Comparison of ENCODE assay signal across 21 cellular contexts in the genomic region with DNA sequence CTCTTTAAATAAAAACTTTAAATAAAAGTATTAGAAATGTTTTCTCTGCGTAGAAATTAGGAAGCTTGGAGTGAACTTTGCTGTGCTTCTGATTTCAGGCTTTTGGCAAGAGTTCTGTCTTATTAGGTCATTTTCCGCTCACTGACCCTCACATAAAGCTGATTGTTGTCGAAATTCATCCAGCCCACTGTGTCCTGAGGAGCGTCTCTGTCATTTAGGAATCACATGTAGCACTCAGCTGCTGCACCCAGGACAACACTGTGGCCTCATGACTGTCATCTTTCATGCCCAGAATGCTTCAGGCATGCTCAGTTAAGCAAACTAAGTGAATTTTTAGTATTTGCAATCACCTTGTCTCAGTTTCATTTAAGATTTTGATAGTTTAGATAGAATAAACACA. TPM values are rescaled to one million over a fixed set of nuclear protein-coding genes. Genes with fewer than 3 reads are reported as not detected.
A peak's percentile ranks its signal among the peaks of the same experiment; 100 is the strongest.
DNase-seq lines count a peak whose midpoint lies in the region; ATAC-seq, FAIRE-seq and TF ChIP-seq lines count a peak whose summit lies in the region.
"Had no signal": no experiment of that assay in that cellular context is flagged by ENCODE, and none has a peak within 500 bp of the region (broad histone marks: within the 10 kb centered on the region; RNA-seq: fewer than 3 reads in every experiment).

No MANE protein-coding gene starts in this region.

- no peak overlapping the region; a peak in 1 of 7 replicates for H3K9ac ChIP-seq in H1 (replicated peaks in 1 of 4; ENCODE audit: extremely low read depth in 1 of 4, low read depth in 3 of 4, low read length in 3 of 4)

- no peak for TF ChIP-seq CTCF in H1 (IDR thresholded peaks at IDR 0.05; ENCODE audit: control extremely low read depth in 1 of 3, insufficient read depth in 1 of 3, low read depth in 1 of 3, low read length in 3 of 3)

- H3K4me1 Mint-ChIP-seq in activated CD4-positive, alpha-beta memory T cell treated with anti-CD3 and anti-CD28 coated beads, Interleukin-2, amount 10 ng/mL, durations not matched to agents 7 days and 5 days = no peaks in the 10 kb centered on the region

- intact Hi-C loops in posterior cingulate gyrus (cut with DNase I) = no loop called here

- H3K4me2 ChIP-seq in H1 (ENCODE audit: insufficient read depth in 1 of 2, low read depth in 2 of 2, low read length in 2 of 2) = no peak overlapping the region

- H3K9me3 ChIP-seq in H1 (ENCODE audit: insufficient read depth in 2 of 2, low read depth in 1 of 2, low read length in 1 of 2) = no peaks in the 10 kb centered on the region
- H3K9me3 ChIP-seq: SJCRH30 had no signal

- no peak overlapping the region for H2BK20ac ChIP-seq in H1 (ENCODE audit: low read length)

- H3K27ac ChIP-seq in H1 (ENCODE audit: low read depth, low read length) = no peak overlapping the region
- H3K27ac ChIP-seq: C4-2B, RWPE1, SJCRH30 had no signal

- H3K27me3 Mint-ChIP-seq in activated CD4-positive, alpha-beta memory T cell treated with anti-CD3 and anti-CD28 coated beads, Interleukin-2, amount 10 ng/mL, durations not matched to agents 7 days and 5 days = peaks cover 14% of the 10 kb centered on the region

- CTCF ChIA-PET in H1 (lab: Charles Lee; ENCODE audit: partially characterized antibody) = interaction anchor here (1.0 to 3.8 kb wide), 5 partner anchors 9 to 462 kb away, joined by 3 to 11 read pairs (median 4); no protein-coding TSS in a partner anchor
- CTCF ChIA-PET in activated CD4-positive, alpha-beta memory T cell treated with anti-CD3 and anti-CD28 coated beads, Interleukin-2, amount 10 ng/mL, durations not matched to agents 7 days and 5 days (lab: Charles Lee) = no interaction called here

- no peak overlapping the region for H3K4me3 ChIP-seq in H1 (ENCODE audit: extremely low read depth in 1 of 4, insufficient read depth in 2 of 4, low read depth in 3 of 4, low read length in 4 of 4)
- H3K4me3 ChIP-seq: SJCRH30 had no signal

- no peak overlapping the region for H2AK5ac ChIP-seq in H1 (ENCODE audit: low read depth, low read length)

- H3K36me3 Mint-ChIP-seq in activated CD4-positive, alpha-beta memory T cell treated with anti-CD3 and anti-CD28 coated beads, Interleukin-2, amount 10 ng/mL, durations not matched to agents 7 days and 5 days (ENCODE audit: low read depth) = no peaks in the 10 kb centered on the region

- no peak overlapping the region for H2BK12ac ChIP-seq in H1 (ENCODE audit: low read depth, low read length)

- no peak overlapping the region; the same call in 1 of the 2 replicates for H2BK15ac ChIP-seq in H1 (ENCODE audit: low read length)

- no peaks in the 10 kb centered on the region for H3K79me2 ChIP-seq in H1 (ENCODE audit: control insufficient read depth in 1 of 2, insufficient read depth in 2 of 2, low read length in 2 of 2)

- no peak for TF ChIP-seq EP300 in H1 (IDR thresholded peaks at IDR 0.05; ENCODE audit: borderline replicate concordance in 1 of 2, low read depth in 2 of 2, low read length in 2 of 2)

- H2AFZ ChIP-seq in H1 (ENCODE audit: low read length) = peak overlapping the region; percentile 71; the same call in 1 of the 2 replicates

- H2BK5ac ChIP-seq in H1 (ENCODE audit: low read depth, low read length) = no peak overlapping the region

- peak; percentile 3 for DNase-seq in G401 (ENCODE audit: low spot score)
- DNase-seq in H1 (ENCODE audit: low read depth in 1 of 2, low spot score in 2 of 2) = no peak
- peak; percentile 22 for DNase-seq in left kidney (ENCODE audit: low read depth, low spot score)
- DNase-seq in posterior cingulate gyrus = peak in 9 of 10 donors; percentile 12 to 90 (median 59)
- DNase-seq in activated CD4-positive, alpha-beta memory T cell treated with anti-CD3 and anti-CD28 coated beads, Interleukin-2, amount 10 ng/mL, durations not matched to agents 7 days and 5 days = no peak
- no peak for DNase-seq in NCI-H524 treated with DMSO at 0.1 percent for 48 hours (lab: John Stamatoyannopoulos, UW)
- DNase-seq in cerebellar cortex (ENCODE audit: low spot score) = no peak
- DNase-seq: COR-L47, HCEC 1CT, IMR-90, Kasumi-1, MM.1S, NCI-H1092 treated with DMSO at 0.1 percent for 48 hours, NCI-H1694 treated with DMSO at 0.1 percent for 48 hours, NCI-H226, NCI-H526 treated with DMSO at 0.1 percent for 48 hours, SJCRH30 had no signal

- H3K56ac ChIP-seq in H1 (replicated peaks; ENCODE audit: insufficient read length, low read depth, low read length) = no peak overlapping the region

- ATAC-seq in GM19035 (IDR thresholded peaks at IDR 0.05; ENCODE audit: unreplicated experiment) = no peak

- no peak overlapping the region for H4K5ac ChIP-seq in H1 (ENCODE audit: insufficient read length, low read depth, low read length)

- in situ Hi-C loops in G401 (cut with HindIII; ENCODE audit: low sequenced_read_pairs) = no loop called here

- H4K20me1 ChIP-seq in H1 (replicated peaks in 1 of 2; ENCODE audit: control insufficient read depth in 1 of 2, insufficient read depth in 2 of 2, low read length in 2 of 2) = no peaks in the 10 kb centered on the region

- no peak for TF ChIP-seq POLR2A in H1 (IDR thresholded peaks at IDR 0.05; ENCODE audit: control extremely low read depth in 1 of 2, low read depth in 2 of 2, low read length in 2 of 2)

- H3K4me3 Mint-ChIP-seq in activated CD4-positive, alpha-beta memory T cell treated with anti-CD3 and anti-CD28 coated beads, Interleukin-2, amount 10 ng/mL, durations not matched to agents 7 days and 5 days = no peak overlapping the region

- H3K79me1 ChIP-seq in H1 (ENCODE audit: low read depth, low read length) = no peaks in the 10 kb centered on the region

- no peak overlapping the region for H3K27ac Mint-ChIP-seq in activated CD4-positive, alpha-beta memory T cell treated with anti-CD3 and anti-CD28 coated beads, Interleukin-2, amount 10 ng/mL, durations not matched to agents 7 days and 5 days

- no peak overlapping the region for H3K14ac ChIP-seq in H1 (ENCODE audit: insufficient read length)

- H3K9me3 Mint-ChIP-seq in activated CD4-positive, alpha-beta memory T cell treated with anti-CD3 and anti-CD28 coated beads, Interleukin-2, amount 10 ng/mL, durations not matched to agents 7 days and 5 days = no peaks in the 10 kb centered on the region

- H3K27me3 ChIP-seq in H1 (replicated peaks in 1 of 4; ENCODE audit: control insufficient read depth in 3 of 4, extremely low read depth in 1 of 4, insufficient read depth in 3 of 4, low read length in 3 of 4) = no peaks in the 10 kb centered on the region
- H3K27me3 ChIP-seq: SJCRH30 had no signal

- POLR2A ChIA-PET in H1 (lab: Charles Lee; ENCODE audit: partially characterized antibody) = interaction anchor here (1.0 kb wide), 1 partner anchor 18 kb away, joined by 3 read pairs; no protein-coding TSS in a partner anchor
- POLR2A ChIA-PET in activated CD4-positive, alpha-beta memory T cell treated with anti-CD3 and anti-CD28 coated beads, Interleukin-2, amount 10 ng/mL, durations not matched to agents 7 days and 5 days (lab: Charles Lee) = no interaction called here

- no peak overlapping the region for H3K4ac ChIP-seq in H1 (replicated peaks; ENCODE audit: insufficient read length, low read depth, low read length)

- no peaks in the 10 kb centered on the region for H3K23me2 ChIP-seq in H1 (ENCODE audit: low read depth, low read length)

- TF ChIP-seq RAD21 in H1 (IDR thresholded peaks at IDR 0.05 in 1 of 2, conservative IDR thresholded peaks at IDR 0.05 in 1 of 2; ENCODE audit: low read depth in 2 of 2, low read length in 2 of 2) = no peak

- H3K4me1 ChIP-seq in H1 (replicated peaks in 1 of 4; ENCODE audit: control insufficient read depth in 3 of 4, insufficient read depth in 4 of 4, low read length in 3 of 4) = no peaks in the 10 kb centered on the region
- H3K4me1 ChIP-seq: SJCRH30 had no signal

- H3K18ac ChIP-seq in H1 (ENCODE audit: extremely low read depth, low read length) = no peak overlapping the region

- H4K91ac ChIP-seq in H1 (replicated peaks; ENCODE audit: insufficient read length, low read length) = no peak overlapping the region

- no peak overlapping the region for H3K23ac ChIP-seq in H1 (ENCODE audit: insufficient read length)

- peak; percentile 32 for FAIRE-seq in H1 (lab: Jason Lieb, UNC)
- FAIRE-seq: A204.1 had no signal

- 90% methylated on average over 4 of the region's 4 CpGs; no CpG with 5 or more reads in 1 of the 2 experiments for WGBS in H1 (ENCODE audit: extremely low coverage in 1 of 2, insufficient coverage in 1 of 2, insufficient read length in 1 of 2, insufficient replicate concordance in 2 of 2, low coverage in 1 of 2, low lambda C conversion rate in 2 of 2, missing lambda C conversion rate in 1 of 2), 2 experiments

- no peak overlapping the region for H4K8ac ChIP-seq in H1 (ENCODE audit: extremely low read depth, insufficient read depth, low read length)

- no peaks in the 10 kb centered on the region for H3K36me3 ChIP-seq in H1 (ENCODE audit: control insufficient read depth in 2 of 4, insufficient read depth in 4 of 4, low read length in 3 of 4)
- H3K36me3 ChIP-seq: SJCRH30 had no signal

- no peak overlapping the region for H2BK120ac ChIP-seq in H1 (replicated peaks; ENCODE audit: low read depth, low read length)

TF ChIP-seq in H1, 55 proteins besides CTCF, POLR2A, EP300 and RAD21 (continues in another document):
- no peak for TF ChIP-seq CTBP2 (IDR thresholded peaks at IDR 0.05; ENCODE audit: borderline replicate concordance, insufficient read depth, insufficient read length, low read length)
- TF ChIP-seq, protein P1, sequence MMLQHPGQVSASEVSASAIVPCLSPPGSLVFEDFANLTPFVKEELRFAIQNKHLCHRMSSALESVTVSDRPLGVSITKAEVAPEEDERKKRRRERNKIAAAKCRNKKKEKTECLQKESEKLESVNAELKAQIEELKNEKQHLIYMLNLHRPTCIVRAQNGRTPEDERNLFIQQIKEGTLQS (IDR thresholded peaks at IDR 0.05; ENCODE audit: insufficient read depth, low read depth, low read length) = no peak

RNA-seq across cellular contexts. Expression of a gene that starts 57.8 kb away (rescaled TPM):
- 28.4 and 29.7 TPM in 2 replicates for total RNA-seq in G401 (2014; rRNA removed; shearing (Covaris generic))
- total RNA-seq in H1 (2021; fragmentation: NEBNext Ultra II Directional; extraction: Animal tissue kit (Norgen Biotek cat#: 25700)) = 9.6 and 11.0 TPM in 2 replicates
- 11.6 and 13.9 TPM in 2 replicates for polyA plus RNA-seq in H1 (2011; rRNA removed)
- polyA plus RNA-seq in H1 (2011; cell fraction: cytosol; rRNA removed) = 12.1 TPM
- polyA plus RNA-seq in H1 (2011; cell fraction: nucleus; rRNA removed) = 11.7 TPM
- polyA plus RNA-seq in H1 (2012, experiment 1 of 2) = 15.3 to 18.6 TPM (median 16.3 TPM) in 4 replicates
- 7.8 TPM for polyA plus RNA-seq in H1 (2012, experiment 2 of 2)
- 6.0 TPM for polyA plus RNA-seq in H1 (2013, experiment 1 of 2)
- polyA plus RNA-seq in H1 (2013, experiment 2 of 2) = 5.0 TPM
- polyA minus RNA-seq in H1 (2011; rRNA and poly(A)+ RNA removed) = 9.6 and 13.4 TPM in 2 replicates
- 1.6 TPM for polyA minus RNA-seq in H1 (2011; cell fraction: cytosol; rRNA and poly(A)+ RNA removed)
- 5.8 TPM for polyA minus RNA-seq in H1 (2011; cell fraction: nucleus; rRNA and poly(A)+ RNA removed)
- 10 to 100 TPM; 11.0 to 11.7 TPM for total RNA-seq in activated CD4-positive, alpha-beta memory T cell treated with anti-CD3 and anti-CD28 coated beads, Interleukin-2, amount 10 ng/mL, durations not matched to agents 7 days and 5 days

Comparison
In these comparisons a context has a peak if more than half of its experiments do, and no peak if none do; other contexts are left out.
1. DNase-seq: peak in G401 (single experiment), left kidney (single experiment) and posterior cingulate gyrus (9 of 10); none in H1 (0 of 2), activated CD4-positive, alpha-beta memory T cell treated with anti-CD3 and anti-CD28 coated beads, Interleukin-2, amount 10 ng/mL, durations not matched to agents 7 days and 5 days (single experiment), NCI-H524 treated with DMSO at 0.1 percent for 48 hours (single experiment) and cerebellar cortex (single experiment).